Comparison of ENCODE assay signal across 1 cellular context in genomic region chr22:15651954-15652353, GRCh38. TPM values are rescaled to one million over a fixed set of nuclear protein-coding genes. Genes with fewer than 3 reads are reported as not detected.
"Had no signal": no experiment of that assay in that cellular context is flagged by ENCODE, and none has a peak within 500 bp of the region (broad histone marks: within the 10 kb centered on the region; RNA-seq: fewer than 3 reads in every experiment).

No MANE protein-coding gene starts in this region.

RNA-seq across cellular contexts. Expression of gene POTEH, which starts 37.9 kb away (rescaled TPM):
- total RNA-seq: G401 had no signal
